Comparison of ENCODE assay signal across 9 cellular contexts in genomic region chr6:150867117-150867516, GRCh38. TPM values are rescaled to one million over a fixed set of nuclear protein-coding genes. Genes with fewer than 3 reads are reported as not detected.
DNase-seq lines count a peak whose midpoint lies in the region; ATAC-seq, FAIRE-seq and TF ChIP-seq lines count a peak whose summit lies in the region.
"Had no signal": no experiment of that assay in that cellular context is flagged by ENCODE, and none has a peak within 500 bp of the region (broad histone marks: within the 10 kb centered on the region; RNA-seq: fewer than 3 reads in every experiment).

No MANE protein-coding gene starts in this region.

- peak overlapping the region; percentile 76 for H2BK5ac ChIP-seq in mesendoderm (ENCODE audit: low read length)

- peaks cover 34% of the 10 kb centered on the region for H3K4me1 Mint-ChIP-seq in brain

- H3K23ac ChIP-seq in mesendoderm (ENCODE audit: low read length), result peak overlapping the region; percentile 99

- H3K27me3 ChIP-seq in left ventricle myocardium inferior (ENCODE audit: low read depth) (no peaks in the 10 kb centered on the region), mesendoderm (ENCODE audit: insufficient read depth, low read length, poor library complexity) (no peaks in the 10 kb centered on the region), pancreas (no peaks in the 10 kb centered on the region)

- peak overlapping the region; percentile 98 for H3K9ac ChIP-seq in mesendoderm (ENCODE audit: low read length)

- no CpG with 5 or more reads among the region's 13 CpGs for WGBS in mesendoderm (ENCODE audit: extremely low coverage, insufficient coverage, low lambda C conversion rate)
- 88 to 89% methylated on average over 13 of the region's 13 CpGs for WGBS in pancreas, 2 donors

- H3K4ac ChIP-seq in mesendoderm (ENCODE audit: low read depth, low read length), result no peak overlapping the region

- H3K4me3 ChIP-seq in left ventricle myocardium inferior (peak overlapping the region; percentile 90), mesendoderm (ENCODE audit: low read length) (peak overlapping the region; percentile 92), pancreas (peak overlapping the region in 2 of 4 donors; percentile 81 to 95)

- H3K4me1 ChIP-seq in left ventricle myocardium inferior, result peaks cover 19% of the 10 kb centered on the region
- H3K4me1 ChIP-seq in mesendoderm (ENCODE audit: control insufficient read depth, low read depth, low read length), result peaks cover 2% of the 10 kb centered on the region
- H3K4me1 ChIP-seq in pancreas, result peaks cover 0 to 4% (median 0%) of the 10 kb centered on the region in 3 donors

- H3K9me3 Mint-ChIP-seq in brain, result no peaks in the 10 kb centered on the region

- no peak overlapping the region for H4K8ac ChIP-seq in mesendoderm (ENCODE audit: low read depth, low read length)

- H3K36me3 ChIP-seq in left ventricle myocardium inferior (no peaks in the 10 kb centered on the region), mesendoderm (ENCODE audit: control insufficient read depth, insufficient read depth, low read length) (no peaks in the 10 kb centered on the region), pancreas (no peaks in the 10 kb centered on the region)

- H4K5ac ChIP-seq in mesendoderm (ENCODE audit: low read length), result no peak overlapping the region

- H3K4me2 ChIP-seq in mesendoderm (ENCODE audit: low read length), result peak overlapping the region; percentile 70

- peak overlapping the region; percentile 96 to 99 (median 97) for H3K27ac Mint-ChIP-seq in brain

- H3K56ac ChIP-seq in mesendoderm (ENCODE audit: low read length), result peak overlapping the region; percentile 99

- H3K36me3 Mint-ChIP-seq in brain, result peaks cover 9% of the 10 kb centered on the region

- intact Hi-C loops in left ventricle myocardium inferior (cut with micrococcal nuclease), result no loop called here
- intact Hi-C loops in Right ventricle myocardium superior (cut with DNase I), result no loop called here
- intact Hi-C loops in pancreas (cut with DNase I), result no loop called here

- ATAC-seq in Right ventricle myocardium superior (ENCODE audit: poor library complexity) (no peak), pancreas (no peak), GM19023 (IDR thresholded peaks at IDR 0.05; ENCODE audit: unreplicated experiment) (no peak), GM19452 (IDR thresholded peaks at IDR 0.05; ENCODE audit: unreplicated experiment) (no peak)

- H2BK120ac ChIP-seq in mesendoderm (ENCODE audit: low read depth, low read length), result no peak overlapping the region

- no peak for FAIRE-seq in pancreas (lab: Jason Lieb, UNC)

- H3K18ac ChIP-seq in mesendoderm (ENCODE audit: low read length), result no peak overlapping the region

- peak overlapping the region; percentile 90 to 97 (median 93) for H3K4me3 Mint-ChIP-seq in brain

- TF ChIP-seq CTCF in left ventricle myocardium inferior (IDR thresholded peaks at IDR 0.05; ENCODE audit: borderline replicate concordance), result no peak
- TF ChIP-seq CTCF in brain (conservative IDR thresholded peaks at IDR 0.05), result no peak
- no peak for TF ChIP-seq CTCF in pancreas (IDR thresholded peaks at IDR 0.05)

- H2AK5ac ChIP-seq in mesendoderm (ENCODE audit: low read length), result peak overlapping the region; percentile 74

- no peaks in the 10 kb centered on the region for H3K9me3 ChIP-seq in left ventricle myocardium inferior (replicated peaks)
- no peaks in the 10 kb centered on the region for H3K9me3 ChIP-seq in pancreas

- H2BK15ac ChIP-seq in mesendoderm (replicated peaks; ENCODE audit: low read depth), result no peak overlapping the region

- H3K27ac ChIP-seq in left ventricle myocardium inferior (replicated peaks), result peak overlapping the region; percentile 88
- H3K27ac ChIP-seq in mesendoderm (ENCODE audit: low read depth, low read length), result peak overlapping the region; percentile 98
- H3K27ac ChIP-seq in pancreas, result peak overlapping the region in 2 of 4 donors; percentile 83 to 90

- TF ChIP-seq POLR2A in erythroblast (IDR thresholded peaks at IDR 0.05; ENCODE audit: low read length), result no peak

- peaks cover 1% of the 10 kb centered on the region for H3K79me1 ChIP-seq in mesendoderm (ENCODE audit: low read length)

- peaks cover 6% of the 10 kb centered on the region for H3K27me3 Mint-ChIP-seq in brain

- DNase-seq in left ventricle myocardium inferior (no peak), Right ventricle myocardium superior (no peak), mesendoderm (peak; percentile 19), pancreas (no peak), erythroblast (lab: John Stamatoyannopoulos, UW) (no peak)
- DNase-seq: SHP77 treated with DMSO at 0.1 percent for 48 hours had no signal

- H3K79me2 ChIP-seq in mesendoderm (ENCODE audit: control insufficient read depth, insufficient read depth, low read length), result peaks cover 42% of the 10 kb centered on the region

RNA-seq across cellular contexts. Expression of gene MTHFD1L, which starts 1.6 kb away (rescaled TPM):
- total RNA-seq in left ventricle myocardium inferior (3.1 TPM), Right ventricle myocardium superior (2.9 TPM), pancreas (10 to 100 TPM in 3 of 6 donors, 1 to 10 TPM in 3; 7.4 to 26.5 (median 11.4) TPM)
- polyA plus RNA-seq in brain (ENCODE audit: insufficient read depth, low read depth, low replicate concordance) (17.4 TPM), pancreas (1 to 10 TPM; 3.2 to 3.6 TPM)
- 66.0 TPM for polyA plus RNA-seq in mesendoderm (2013, experiment 1 of 2)
- 66.3 TPM for polyA plus RNA-seq in mesendoderm (2013, experiment 2 of 2)
